Comparison of ENCODE assay signal across 8 cellular contexts in the genomic region with DNA sequence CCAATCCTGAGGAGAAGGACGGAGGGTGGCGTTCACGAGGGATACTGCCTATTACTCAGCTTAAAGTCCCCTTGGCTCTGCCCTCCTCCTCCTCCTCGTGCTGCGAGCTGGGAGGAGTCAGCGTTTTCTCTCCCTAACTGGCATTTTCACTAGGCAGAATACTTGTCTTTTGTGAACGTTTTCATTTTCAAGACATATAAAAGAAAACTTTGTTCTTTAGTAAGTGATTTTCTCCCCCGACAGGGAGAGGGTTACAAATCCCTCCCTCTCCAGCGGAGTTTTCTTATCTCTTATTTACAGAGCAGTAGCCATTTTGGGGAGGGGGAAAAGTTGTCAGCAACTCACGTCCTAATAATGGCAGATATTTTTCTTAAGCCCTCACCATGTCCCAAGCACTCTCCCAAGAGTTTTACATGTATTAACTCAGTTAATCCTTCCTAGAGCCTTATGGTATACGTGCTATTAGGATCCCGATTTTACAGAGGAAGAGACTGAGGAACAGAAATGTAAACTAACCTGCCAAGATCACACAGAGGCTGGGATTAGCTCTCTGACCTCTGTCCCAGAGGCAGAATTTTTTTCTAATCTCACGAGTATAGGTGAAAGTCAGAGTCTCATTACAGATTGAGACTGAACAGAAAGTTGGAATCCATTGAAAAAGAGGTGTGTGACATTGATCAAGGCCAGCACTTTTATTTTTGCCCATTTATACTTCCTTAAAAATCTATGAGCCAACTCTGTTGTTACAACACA. TPM values are rescaled to one million over a fixed set of nuclear protein-coding genes. Genes with fewer than 3 reads are reported as not detected.
DNase-seq lines count a peak whose midpoint lies in the region; ATAC-seq and TF ChIP-seq lines count a peak whose summit lies in the region.

No MANE protein-coding gene starts in this region.

- peak overlapping the region; percentile 74 to 79 for H3K9ac ChIP-seq in mucosa of rectum (ENCODE audit: low read depth in 1 of 2, low read length in 2 of 2)

- H3K4me1 ChIP-seq in mucosa of rectum (ENCODE audit: control insufficient read depth in 2 of 2, insufficient read depth in 2 of 2, low read length in 2 of 2) (peaks cover 21 to 28% of the 10 kb centered on the region in 2 donors), suprapubic skin (peaks cover 40% of the 10 kb centered on the region)

- no peaks in the 10 kb centered on the region for H3K27me3 ChIP-seq in mucosa of rectum (ENCODE audit: control insufficient read depth in 2 of 2, insufficient read depth in 2 of 2, low read length in 2 of 2)
- no peaks in the 10 kb centered on the region for H3K27me3 ChIP-seq in suprapubic skin

- peak overlapping the region; percentile 96 for H3K27ac Mint-ChIP-seq in HFFc6
- H3K27ac Mint-ChIP-seq in activated CD8-positive, alpha-beta memory T cell treated with anti-CD3 and anti-CD28 coated beads, Interleukin-2, amount 10 ng/mL, durations not matched to agents 7 days and 5 days, result peak overlapping the region; percentile 97

- DNase-seq in ELR (ENCODE audit: low read depth) (peak; percentile 92), HFFc6 (peak; percentile 72), NCI-H460 (ENCODE audit: extremely low read depth, low read depth) (peak; percentile 85), suprapubic skin (ENCODE audit: low spot score in 2 of 2) (peak; percentile 86 to 87)
- peak; percentile 62 for DNase-seq in activated CD8-positive, alpha-beta memory T cell treated with anti-CD3 and anti-CD28 coated beads, Interleukin-2, amount 10 ng/mL, durations not matched to agents 7 days and 5 days

- peak; percentile 79 for ATAC-seq in activated CD8-positive, alpha-beta memory T cell treated with anti-CD3 and anti-CD28 coated beads, Interleukin-2, amount 10 ng/mL, durations not matched to agents 7 days and 5 days
- ATAC-seq in esophagus mucosa, result peak; percentile 55
- no peak for ATAC-seq in GM19328 (IDR thresholded peaks at IDR 0.05; ENCODE audit: unreplicated experiment)

- H3K4me3 Mint-ChIP-seq in HFFc6, result peak overlapping the region; percentile 81
- H3K4me3 Mint-ChIP-seq in activated CD8-positive, alpha-beta memory T cell treated with anti-CD3 and anti-CD28 coated beads, Interleukin-2, amount 10 ng/mL, durations not matched to agents 7 days and 5 days, result peak overlapping the region; percentile 61

- H3K36me3 ChIP-seq in mucosa of rectum (ENCODE audit: control insufficient read depth in 2 of 2, insufficient read depth in 2 of 2, low read length in 2 of 2) (no peaks in the 10 kb centered on the region), suprapubic skin (no peaks in the 10 kb centered on the region)

- TF ChIP-seq EP300 in suprapubic skin (IDR thresholded peaks at IDR 0.05), result no peak

- no peaks in the 10 kb centered on the region for H3K9me3 ChIP-seq in mucosa of rectum (ENCODE audit: control insufficient read depth in 2 of 2, low read length in 2 of 2)
- no peaks in the 10 kb centered on the region for H3K9me3 ChIP-seq in suprapubic skin

- peak overlapping the region; percentile 68 to 70 for H3K4me3 ChIP-seq in mucosa of rectum (ENCODE audit: low read length in 2 of 2)
- H3K4me3 ChIP-seq in suprapubic skin, result peak overlapping the region; percentile 39

- no peaks in the 10 kb centered on the region for H3K36me3 Mint-ChIP-seq in HFFc6 (ENCODE audit: low read depth)
- H3K36me3 Mint-ChIP-seq in activated CD8-positive, alpha-beta memory T cell treated with anti-CD3 and anti-CD28 coated beads, Interleukin-2, amount 10 ng/mL, durations not matched to agents 7 days and 5 days, result no peaks in the 10 kb centered on the region

- CTCF ChIA-PET in activated CD8-positive, alpha-beta memory T cell treated with anti-CD3 and anti-CD28 coated beads, Interleukin-2, amount 10 ng/mL, durations not matched to agents 7 days and 5 days (lab: Charles Lee), result interaction anchor here (0.8 to 6.3 kb wide), 9 partner anchors 9 to 295 kb away, joined by 3 to 51 read pairs (median 4); a partner anchor contains a TSS

- under 1% methylated on average over 13 of the region's 13 CpGs for WGBS in suprapubic skin

- TF ChIP-seq CTCF in HFFc6 (IDR thresholded peaks at IDR 0.05) (peak; percentile 12; the same call in 1 of the 2 replicates), suprapubic skin (IDR thresholded peaks at IDR 0.05) (no peak)

- peak in 1 of 2 donors; percentile 65 for TF ChIP-seq POLR2A in suprapubic skin (IDR thresholded peaks at IDR 0.05)

- H3K27ac ChIP-seq in mucosa of rectum (ENCODE audit: low read depth in 2 of 2, low read length in 2 of 2) (peak overlapping the region; percentile 94), suprapubic skin (peak overlapping the region; percentile 88)

- peaks cover 42% of the 10 kb centered on the region for H3K4me1 Mint-ChIP-seq in HFFc6 (ENCODE audit: low read depth)
- H3K4me1 Mint-ChIP-seq in activated CD8-positive, alpha-beta memory T cell treated with anti-CD3 and anti-CD28 coated beads, Interleukin-2, amount 10 ng/mL, durations not matched to agents 7 days and 5 days, result peaks cover 43% of the 10 kb centered on the region

- no peaks in the 10 kb centered on the region for H3K9me3 Mint-ChIP-seq in HFFc6
- no peaks in the 10 kb centered on the region for H3K9me3 Mint-ChIP-seq in activated CD8-positive, alpha-beta memory T cell treated with anti-CD3 and anti-CD28 coated beads, Interleukin-2, amount 10 ng/mL, durations not matched to agents 7 days and 5 days (ENCODE audit: low read depth)

- peaks cover 2% of the 10 kb centered on the region; the same call in 1 of the 2 replicates for H3K27me3 Mint-ChIP-seq in HFFc6 (ENCODE audit: insufficient read depth)
- H3K27me3 Mint-ChIP-seq in activated CD8-positive, alpha-beta memory T cell treated with anti-CD3 and anti-CD28 coated beads, Interleukin-2, amount 10 ng/mL, durations not matched to agents 7 days and 5 days, result no peaks in the 10 kb centered on the region

RNA-seq across cellular contexts. Expression of a gene that starts 30.0 kb away (rescaled TPM):
- total RNA-seq in HFFc6 (2021; fragmentation: NEBNext Ultra II Directional; extraction: Animal tissue kit (Norgen Biotek cat#: 25700)), result 10 to 100 TPM; 38.5 to 42.9 (median 40.1) TPM
- total RNA-seq in NCI-H460 (2014; rRNA removed; shearing (Covaris generic)), result 18.7 and 22.1 TPM in 2 replicates
- 4.7 and 4.8 TPM in 2 replicates for polyA plus RNA-seq in NCI-H460 (2014; cell fraction: nucleus; rRNA removed)
- total RNA-seq in activated CD8-positive, alpha-beta memory T cell treated with anti-CD3 and anti-CD28 coated beads, Interleukin-2, amount 10 ng/mL, durations not matched to agents 7 days and 5 days, result 10 to 100 TPM; 80.2 to 81.9 TPM
- 30.4 TPM for total RNA-seq in esophagus mucosa
- total RNA-seq in suprapubic skin, result 10 to 100 TPM; 31.2 to 64.8 (median 46.7) TPM
